ENCODE assay signal across 23 cellular contexts in the genomic region with DNA sequence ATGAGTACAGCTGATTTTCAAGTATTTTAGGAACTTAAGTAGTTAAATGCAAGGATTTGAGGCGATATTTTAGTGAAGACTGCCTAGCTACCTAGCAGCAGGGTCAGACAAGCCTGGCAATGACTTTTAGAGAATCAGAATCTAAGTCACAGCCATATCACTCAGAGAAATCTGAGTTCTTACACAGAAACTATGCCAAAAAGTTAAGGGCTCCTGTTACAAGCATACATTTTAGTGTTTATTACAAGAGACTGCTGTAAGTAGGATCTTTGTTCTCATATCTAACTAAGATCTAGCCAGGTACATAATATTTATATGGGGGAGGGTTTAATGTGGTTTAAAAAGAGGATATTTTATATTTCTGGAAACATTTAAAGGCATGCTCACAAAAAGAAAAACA. TPM values are rescaled to one million over a fixed set of nuclear protein-coding genes. Genes with fewer than 3 reads are reported as not detected.
A peak's percentile ranks its signal among the peaks of the same experiment; 100 is the strongest.
DNase-seq lines count a peak whose midpoint lies in the region; ATAC-seq, FAIRE-seq and TF ChIP-seq lines count a peak whose summit lies in the region.
"Had no signal": no experiment of that assay in that cellular context is flagged by ENCODE, and none has a peak within 500 bp of the region (broad histone marks: within the 10 kb centered on the region; RNA-seq: fewer than 3 reads in every experiment).

No MANE protein-coding gene starts in this region.

- 0 out of 2 replicates have a peak, but pooled peaks cover 4% of the 10 kb centered on the region for H4K20me1 ChIP-seq in K562 (replicated peaks; ENCODE audit: control insufficient read depth, insufficient read depth, low read length)

- ATAC-seq in K562 = no peak
- ATAC-seq in HG02588 (IDR thresholded peaks at IDR 0.05; ENCODE audit: unreplicated experiment) = no peak

- H3K9me3 ChIP-seq in HUES48 (ENCODE audit: control insufficient read depth, insufficient read depth, low read length) (no peaks in the 10 kb centered on the region), K562 (replicated peaks; ENCODE audit: control insufficient read depth, insufficient read depth, low read depth, low read length) (no peaks in the 10 kb centered on the region), parathyroid adenoma (ENCODE audit: control insufficient read depth, low read length) (no peaks in the 10 kb centered on the region)
- H3K9me3 ChIP-seq: right atrium auricular region, thoracic aorta had no signal

- TF ChIP-seq EP300 in K562 (IDR thresholded peaks at IDR 0.05; ENCODE audit: low read length) = no peak

- H3K27me3 ChIP-seq in HUES48 (ENCODE audit: control insufficient read depth, insufficient read depth, low read length) (no peaks in the 10 kb centered on the region), K562 (ENCODE audit: control insufficient read depth in 2 of 2, insufficient read depth in 2 of 2, low read length in 2 of 2) (no peaks in the 10 kb centered on the region), parathyroid adenoma (ENCODE audit: control insufficient read depth, insufficient read depth, low read length) (no peaks in the 10 kb centered on the region)
- H3K27me3 ChIP-seq: right atrium auricular region had no signal

- H3K36me3 ChIP-seq in HUES48 (ENCODE audit: control insufficient read depth, insufficient read depth, low read length) = no peaks in the 10 kb centered on the region
- H3K36me3 ChIP-seq in K562 (ENCODE audit: control insufficient read depth, insufficient read depth, low read length) = no peaks in the 10 kb centered on the region
- H3K36me3 ChIP-seq in parathyroid adenoma (ENCODE audit: control insufficient read depth, insufficient read depth, low read length) = no peaks in the 10 kb centered on the region
- H3K36me3 ChIP-seq: right atrium auricular region, thoracic aorta had no signal

- TF ChIP-seq POLR2A in K562 (conservative IDR thresholded peaks at IDR 0.05) = no peak

- CTCF ChIA-PET in Calu3 (lab: Charles Lee) = no interaction called here
- CTCF ChIA-PET in K562 (lab: Yijun Ruan, JAX; ENCODE audit: low intra/inter-chr PET ratio) = no interaction called here

- H3K4me3 ChIP-seq in HUES48 (ENCODE audit: low read depth, low read length) = no peak overlapping the region
- H3K4me3 ChIP-seq in K562 = no peak overlapping the region
- peak overlapping the region; percentile 30 for H3K4me3 ChIP-seq in parathyroid adenoma (ENCODE audit: low read depth, low read length)
- H3K4me3 ChIP-seq: right atrium auricular region, thoracic aorta had no signal

- BruUV-seq in Calu3 (replicated peaks; lab: Mats Ljungman, UMichigan) (no TSS peak), K562 (replicated peaks; lab: Mats Ljungman, UMichigan) (no TSS peak)

- POLR2A ChIA-PET in K562 (lab: Yijun Ruan, JAX) = interaction anchor here (0.9 to 2.2 kb wide), 3 partner anchors 11 to 19 kb away, joined by 3 to 10 read pairs (median 4); no protein-coding TSS in a partner anchor

- DNase-seq in Calu3 (no peak), K562 (ENCODE audit: extremely low read depth in 1 of 4, low spot score in 3 of 4) (no peak), middle frontal gyrus (ENCODE audit: extremely low spot score, low spot score) (no peak), NCI-H748 treated with DMSO at 0.1 percent for 48 hours (lab: John Stamatoyannopoulos, UW) (no peak), C1 segment of cervical spinal cord (lab: John Stamatoyannopoulos, UW) (no peak)
- DNase-seq: activated CD4-positive, alpha-beta T cell treated with anti-CD3 and anti-CD28 coated beads, Interleukin-2, amount 10 ng/mL, durations not matched to agents 7 days and 5 days; activated naive CD4-positive, alpha-beta T cell treated with anti-CD3 and anti-CD28 coated beads for 36 hours; CD4-positive, alpha-beta memory T cell; central memory CD4-positive, alpha-beta T cell; DMS 273 treated with DMSO at 0.1 percent for 48 hours; kidney glomerular epithelial cell; NCI-H1436; stimulated activated CD4-positive, alpha-beta T cell treated with anti-CD3 and anti-CD28 coated beads, Interleukin-4, amount 100 ng/mL, for 4 hours; stimulated activated naive CD4-positive, alpha-beta T cell; T-helper 2 cell had no signal

- 22% methylated on average over 1 of the region's 1 CpG for WGBS in K562 (ENCODE audit: insufficient coverage, low coverage, missing lambda C conversion rate)

- peaks cover 97% of the 10 kb centered on the region for H3K79me2 ChIP-seq in K562 (ENCODE audit: control insufficient read depth, insufficient read depth, low read length)
- H3K79me2 ChIP-seq in parathyroid adenoma = peaks cover 19% of the 10 kb centered on the region

- in situ Hi-C loops in K562 (cut with MboI) = no loop called here

- H3K9me3 Mint-ChIP-seq in Calu3 (ENCODE audit: low read depth, unreplicated experiment) = no peaks in the 10 kb centered on the region
- H3K9me3 Mint-ChIP-seq: activated CD4-positive, alpha-beta T cell treated with anti-CD3 and anti-CD28 coated beads, Interleukin-2, amount 10 ng/mL, durations not matched to agents 7 days and 5 days; activated naive CD4-positive, alpha-beta T cell treated with anti-CD3 and anti-CD28 coated beads for 36 hours; CD4-positive, alpha-beta memory T cell; dendritic cell treated with granulocyte-macrophage colony-stimulating factor and Interleukin-4, amounts not matched to agents 40 ng/mL and 50 ng/mL, for 4 days had no signal

- H3K27me3 Mint-ChIP-seq in Calu3 (ENCODE audit: unreplicated experiment) = no peaks in the 10 kb centered on the region
- H3K27me3 Mint-ChIP-seq: activated CD4-positive, alpha-beta T cell treated with anti-CD3 and anti-CD28 coated beads, Interleukin-2, amount 10 ng/mL, durations not matched to agents 7 days and 5 days; CD4-positive, alpha-beta memory T cell had no signal

- H3K4me2 ChIP-seq in K562 (ENCODE audit: insufficient read depth, low read length) = no peak overlapping the region
- H3K4me2 ChIP-seq in parathyroid adenoma (ENCODE audit: low read length) = peak overlapping the region; percentile 50
- H3K4me2 ChIP-seq: KMS-11 had no signal

- no peaks in the 10 kb centered on the region for H3K36me3 Mint-ChIP-seq in Calu3 (ENCODE audit: insufficient read depth, unreplicated experiment)

- H3K27ac ChIP-seq in HUES48 (ENCODE audit: low read depth, low read length) = peak overlapping the region; percentile 22
- peak overlapping the region; percentile 17; the same call in 1 of the 3 replicates for H3K27ac ChIP-seq in K562 (ENCODE audit: extremely low read depth, low read depth, low read length)
- no peak overlapping the region for H3K27ac ChIP-seq in parathyroid adenoma
- H3K27ac ChIP-seq: KMS-11, right atrium auricular region, thoracic aorta had no signal

- intact Hi-C loops in Calu3 (cut with micrococcal nuclease; ENCODE audit: unreplicated experiment) (no loop called here), K562 (cut with micrococcal nuclease) (no loop called here)

- no peak for FAIRE-seq in K562 (lab: Jason Lieb, UNC)
- FAIRE-seq: endothelial cell of umbilical vein had no signal

- H3K9me1 ChIP-seq in K562 (ENCODE audit: control insufficient read depth, insufficient read depth, low read length) = no peaks in the 10 kb centered on the region

- peak overlapping the region; percentile 34 for H3K27ac Mint-ChIP-seq in Calu3 (ENCODE audit: unreplicated experiment)
- H3K27ac Mint-ChIP-seq: activated CD4-positive, alpha-beta T cell treated with anti-CD3 and anti-CD28 coated beads, Interleukin-2, amount 10 ng/mL, durations not matched to agents 7 days and 5 days; activated naive CD4-positive, alpha-beta T cell treated with anti-CD3 and anti-CD28 coated beads for 36 hours; dendritic cell treated with granulocyte-macrophage colony-stimulating factor and Interleukin-4, amounts not matched to agents 40 ng/mL and 50 ng/mL, for 4 days had no signal

- H3K4me1 ChIP-seq in HUES48 (ENCODE audit: control insufficient read depth, insufficient read depth, low read length) (peaks cover 33% of the 10 kb centered on the region), K562 (replicated peaks in 1 of 2; ENCODE audit: control insufficient read depth in 2 of 2, insufficient read depth in 2 of 2, low read length in 2 of 2) (peaks cover 13 to 22% of the 10 kb centered on the region in 2 experiments; a peak in 3 of 5 replicates), parathyroid adenoma (peaks cover 7% of the 10 kb centered on the region)

- H3K9ac ChIP-seq in HUES48 (ENCODE audit: low read depth, low read length) (no peak overlapping the region), K562 (ENCODE audit: insufficient read depth in 1 of 2, low read depth in 2 of 2, low read length in 2 of 2) (no peak overlapping the region), parathyroid adenoma (no peak overlapping the region)
- H3K9ac ChIP-seq: KMS-11 had no signal

- H3K4me3 Mint-ChIP-seq in Calu3 (ENCODE audit: low read depth, unreplicated experiment) = no peak overlapping the region
- H3K4me3 Mint-ChIP-seq: activated CD4-positive, alpha-beta T cell treated with anti-CD3 and anti-CD28 coated beads, Interleukin-2, amount 10 ng/mL, durations not matched to agents 7 days and 5 days; activated naive CD4-positive, alpha-beta T cell treated with anti-CD3 and anti-CD28 coated beads for 36 hours; CD4-positive, alpha-beta memory T cell; dendritic cell treated with granulocyte-macrophage colony-stimulating factor and Interleukin-4, amounts not matched to agents 40 ng/mL and 50 ng/mL, for 4 days had no signal

- peaks cover 45% of the 10 kb centered on the region for H3K4me1 Mint-ChIP-seq in Calu3 (ENCODE audit: low read depth, unreplicated experiment)

- TF ChIP-seq CTCF in Calu3 (IDR thresholded peaks at IDR 0.05; ENCODE audit: unreplicated experiment) = no peak
- no peak for TF ChIP-seq CTCF in K562 (IDR thresholded peaks at IDR 0.05 in 2 of 3, conservative IDR thresholded peaks at IDR 0.05 in 1 of 3; ENCODE audit: insufficient read depth in 2 of 3, low read depth in 1 of 3, low read length in 3 of 3)
- no peak for TF ChIP-seq CTCF in parathyroid adenoma (IDR thresholded peaks at IDR 0.05)

- H2AFZ ChIP-seq in K562 (ENCODE audit: low read depth, low read length) (no peak overlapping the region), parathyroid adenoma (no peak overlapping the region)

- TF ChIP-seq RAD21 in K562 (CRISPR knock-in tag; conservative IDR thresholded peaks at IDR 0.05 in 1 of 2, IDR thresholded peaks at IDR 0.05 in 1 of 2) = no peak

RNA-seq across cellular contexts. Expression of a gene that starts 37.5 kb away (rescaled TPM):
- total RNA-seq in Calu3 (2022) (30.7 and 40.4 TPM in 2 replicates), K562 (2014; rRNA removed) (22.6 and 24.4 TPM in 2 replicates), K562 (2014; rRNA removed; fragmentation: Illumina TruSeq; extraction: Trizol) (27.8 and 30.0 TPM in 2 replicates), K562 (2015; rRNA removed; fragmentation: Illumina TruSeq; extraction: Trizol) (22.1 and 27.0 TPM in 2 replicates), K562 (2021) (16.9 and 22.2 TPM in 2 replicates)
- 73.1 and 225 TPM in 2 replicates for total RNA-seq in K562 (2011; cell fraction: chromatin; rRNA removed; ENCODE audit: low replicate concordance)
- 23.2 and 29.0 TPM in 2 replicates for total RNA-seq in K562 (2011; cell fraction: nucleolus; rRNA removed)
- total RNA-seq in K562 (2011; cell fraction: nucleoplasm; rRNA removed) = 73.0 and 112 TPM in 2 replicates
- polyA plus RNA-seq in K562 (2011; rRNA removed) (16.6 and 18.0 TPM in 2 replicates), K562 (2014; fragmentation: Illumina TruSeq; extraction: Trizol) (10.6 and 13.4 TPM in 2 replicates), K562 (2014; fragmentation: Nextera tagmentation; extraction: Ambion mirVana) (1 to 10 TPM; 3.1 to 4.4 TPM), K562 (2014; rRNA removed) (8.2 and 11.7 TPM in 2 replicates)
- 1.5 and 4.2 TPM in 2 replicates for polyA plus RNA-seq in K562 (2011; cell fraction: cytosol; rRNA removed)
- polyA plus RNA-seq in K562 (2011; cell fraction: nucleus; rRNA removed) = 22.8 and 28.7 TPM in 2 replicates
- polyA plus RNA-seq in K562 (2012) = 8.7 and 10.2 TPM in 2 replicates
- polyA minus RNA-seq in K562 (2011; rRNA and poly(A)+ RNA removed) = 40.5 and 51.3 TPM in 2 replicates
- polyA minus RNA-seq in K562 (2011; cell fraction: cytosol; rRNA and poly(A)+ RNA removed) = 6.9 and 14.5 TPM in 2 replicates
- polyA minus RNA-seq in K562 (2011; cell fraction: nucleus; rRNA and poly(A)+ RNA removed) = 48.7 and 81.2 TPM in 2 replicates
